8 cellular contexts compared by ENCODE assay signal in the genomic region with DNA sequence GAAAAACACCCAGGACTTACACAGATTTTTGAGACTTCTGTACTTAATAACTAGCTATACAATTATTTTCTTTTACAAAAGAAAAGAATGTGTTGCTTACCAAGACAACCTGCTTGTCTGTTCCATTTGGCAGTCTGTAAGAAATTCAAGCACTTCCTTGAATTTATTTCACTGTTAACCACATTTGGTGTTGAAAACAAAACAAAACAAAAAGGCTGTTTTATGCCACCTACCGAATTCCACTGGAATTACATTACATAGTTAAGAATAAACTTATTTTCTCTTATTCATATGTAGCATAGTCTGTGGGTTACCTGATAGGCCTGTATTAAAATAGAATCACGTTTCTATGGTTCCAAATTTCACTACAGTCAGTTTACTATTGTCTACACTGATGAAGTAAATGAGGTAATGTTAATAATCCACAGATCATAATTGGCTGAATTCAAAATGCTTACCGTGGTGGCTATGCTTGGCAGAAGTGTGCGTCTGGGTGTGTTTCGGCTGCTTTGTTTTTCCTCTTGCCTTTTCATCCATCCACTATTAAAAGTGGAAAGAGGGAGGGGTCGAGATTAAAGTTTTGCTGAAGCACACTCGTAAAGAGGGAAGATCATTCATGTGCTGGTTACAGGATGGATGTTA. TPM values are rescaled to one million over a fixed set of nuclear protein-coding genes. Genes with fewer than 3 reads are reported as not detected.
DNase-seq lines count a peak whose midpoint lies in the region; ATAC-seq and TF ChIP-seq lines count a peak whose summit lies in the region.

A gene with protein sequence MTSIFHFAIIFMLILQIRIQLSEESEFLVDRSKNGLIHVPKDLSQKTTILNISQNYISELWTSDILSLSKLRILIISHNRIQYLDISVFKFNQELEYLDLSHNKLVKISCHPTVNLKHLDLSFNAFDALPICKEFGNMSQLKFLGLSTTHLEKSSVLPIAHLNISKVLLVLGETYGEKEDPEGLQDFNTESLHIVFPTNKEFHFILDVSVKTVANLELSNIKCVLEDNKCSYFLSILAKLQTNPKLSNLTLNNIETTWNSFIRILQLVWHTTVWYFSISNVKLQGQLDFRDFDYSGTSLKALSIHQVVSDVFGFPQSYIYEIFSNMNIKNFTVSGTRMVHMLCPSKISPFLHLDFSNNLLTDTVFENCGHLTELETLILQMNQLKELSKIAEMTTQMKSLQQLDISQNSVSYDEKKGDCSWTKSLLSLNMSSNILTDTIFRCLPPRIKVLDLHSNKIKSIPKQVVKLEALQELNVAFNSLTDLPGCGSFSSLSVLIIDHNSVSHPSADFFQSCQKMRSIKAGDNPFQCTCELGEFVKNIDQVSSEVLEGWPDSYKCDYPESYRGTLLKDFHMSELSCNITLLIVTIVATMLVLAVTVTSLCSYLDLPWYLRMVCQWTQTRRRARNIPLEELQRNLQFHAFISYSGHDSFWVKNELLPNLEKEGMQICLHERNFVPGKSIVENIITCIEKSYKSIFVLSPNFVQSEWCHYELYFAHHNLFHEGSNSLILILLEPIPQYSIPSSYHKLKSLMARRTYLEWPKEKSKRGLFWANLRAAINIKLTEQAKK (minus strand): TSS at position 138 of the 642 bp plus-strand sequence. CDS start 5,960 bp downstream, outside the sequence.

- CTCF ChIA-PET in Calu3 (lab: Charles Lee), result interaction anchor here (0.7 to 1.6 kb wide), 5 partner anchors 22 to 736 kb away, joined by 3 to 8 read pairs (median 3); partner anchors contain the start of gene TLR10

- ATAC-seq in GM21515 (IDR thresholded peaks at IDR 0.05; ENCODE audit: unreplicated experiment), result peak; percentile 40
- ATAC-seq in heart right ventricle, result peak in 7 of 8 donors; percentile 37 to 71 (median 57)
- no peak for ATAC-seq in HG03139 (IDR thresholded peaks at IDR 0.05; ENCODE audit: unreplicated experiment)

- no peaks in the 10 kb centered on the region for H3K36me3 ChIP-seq in adipocyte (ENCODE audit: control insufficient read depth, insufficient read depth, low read length, severe bottlenecking)
- H3K36me3 ChIP-seq in heart right ventricle, result peaks cover 0 to 31% (median 6%) of the 10 kb centered on the region in 9 donors

- peak within 1 kb of the TSS; percentile 4 to 90 (median 64) for H3K27ac ChIP-seq in heart right ventricle

- 33 to 43% methylated on average over 7 of the region's 7 CpGs for WGBS in heart right ventricle, 2 donors

- H3K27me3 ChIP-seq in adipocyte (replicated peaks; ENCODE audit: control insufficient read depth, insufficient read depth, low read length), result no peaks in the 10 kb centered on the region
- no peaks in the 10 kb centered on the region for H3K27me3 ChIP-seq in heart right ventricle

- peak within 1 kb of the TSS; percentile 35 for H3K4me3 ChIP-seq in adipocyte (ENCODE audit: low read length)
- peak within 1 kb of the TSS in 9 of 10 donors; percentile 4 to 54 (median 40) for H3K4me3 ChIP-seq in heart right ventricle
- H3K4me3 ChIP-seq in retinal pigment epithelial cell (ENCODE audit: low read length), result no peak within 1 kb of the TSS

- peaks cover 12% of the 10 kb centered on the region for H3K4me1 ChIP-seq in adipocyte (ENCODE audit: control insufficient read depth, insufficient read depth, low read length)
- H3K4me1 ChIP-seq in heart right ventricle, result peaks cover 0 to 52% (median 13%) of the 10 kb centered on the region in 9 donors

- H3K4me1 Mint-ChIP-seq in Calu3 (ENCODE audit: low read depth, unreplicated experiment), result no peaks in the 10 kb centered on the region

- peaks cover 8% of the 10 kb centered on the region for H3K9me3 Mint-ChIP-seq in Calu3 (ENCODE audit: low read depth, unreplicated experiment)

- intact Hi-C loops in Calu3 (cut with micrococcal nuclease; ENCODE audit: unreplicated experiment), result loop anchor here (1.0 to 2.0 kb wide), 2 partner anchors 16 to 44 kb away; no protein-coding TSS in a partner anchor
- intact Hi-C loops in heart right ventricle (cut with DNase I), result loop anchor here in 3 of 10 donors (2.0 to 10.0 kb wide), 3 partner anchors 46 to 50 kb away; partner anchors contain the start of gene TLR6 (in 1 of the 3)

- peak within 1 kb of the TSS; percentile 16 for H3K4me3 Mint-ChIP-seq in Calu3 (ENCODE audit: low read depth, unreplicated experiment)

- peak within 1 kb of the TSS; percentile 19 for H3K9ac ChIP-seq in adipocyte (ENCODE audit: low read length)

- no peaks in the 10 kb centered on the region for H3K27me3 Mint-ChIP-seq in Calu3 (ENCODE audit: unreplicated experiment)

- no peak for DNase-seq in Calu3
- DNase-seq in NCI-H2029 treated with DMSO at 0.1 percent for 48 hours (lab: John Stamatoyannopoulos, UW), result peak; percentile 54
- DNase-seq in adipocyte (ENCODE audit: low read depth), result peak; percentile 81
- DNase-seq in heart right ventricle, result peak in 1 of 2 donors; percentile 19
- DNase-seq in retinal pigment epithelial cell (ENCODE audit: low read depth), result no peak
- no peak for DNase-seq in nucleus accumbens (lab: John Stamatoyannopoulos, UW)

- no TSS peak for BruUV-seq in Calu3 (replicated peaks; lab: Mats Ljungman, UMichigan)

- no peaks in the 10 kb centered on the region for H3K9me3 ChIP-seq in adipocyte (ENCODE audit: control insufficient read depth, low read length)
- H3K9me3 ChIP-seq in heart right ventricle, result peaks cover 0 to 8% (median 0%) of the 10 kb centered on the region in 11 donors

- no peaks in the 10 kb centered on the region for H3K36me3 Mint-ChIP-seq in Calu3 (ENCODE audit: insufficient read depth, unreplicated experiment)

- no peak within 1 kb of the TSS for H3K27ac Mint-ChIP-seq in Calu3 (ENCODE audit: unreplicated experiment)

- TF ChIP-seq CTCF in Calu3 (IDR thresholded peaks at IDR 0.05; ENCODE audit: unreplicated experiment) (peak; percentile 15), heart right ventricle (IDR thresholded peaks at IDR 0.05) (peak; percentile 34 to 68 (median 58)), retinal pigment epithelial cell (conservative IDR thresholded peaks at IDR 0.05; ENCODE audit: low read depth, low read length) (peak; percentile 49)

RNA-seq across cellular contexts. Expression of the gene that starts here (rescaled TPM):
- total RNA-seq in Calu3 (2022) (1.1 and 1.3 TPM in 2 replicates), heart right ventricle (10 to 100 TPM in 1 of 10 donors, 1 to 10 TPM in 8, under 1 TPM in 1; 0.93 to 14.0 (median 3.1) TPM)
- under 1 TPM; 0.49 to 0.80 TPM for polyA plus RNA-seq in heart right ventricle

Comparison
In these comparisons a context has a peak if more than half of its experiments do, and no peak if none do; other contexts are left out.
1. DNase-seq: peak in NCI-H2029 treated with DMSO at 0.1 percent for 48 hours (single experiment) and adipocyte (single experiment); none in Calu3 (single experiment), retinal pigment epithelial cell (single experiment) and nucleus accumbens (0 of 56).
2. Peak in every context shown above with its lines, with median percentiles within 50 percentile points of each other: CTCF ChIP-seq.